In the genomic region with DNA sequence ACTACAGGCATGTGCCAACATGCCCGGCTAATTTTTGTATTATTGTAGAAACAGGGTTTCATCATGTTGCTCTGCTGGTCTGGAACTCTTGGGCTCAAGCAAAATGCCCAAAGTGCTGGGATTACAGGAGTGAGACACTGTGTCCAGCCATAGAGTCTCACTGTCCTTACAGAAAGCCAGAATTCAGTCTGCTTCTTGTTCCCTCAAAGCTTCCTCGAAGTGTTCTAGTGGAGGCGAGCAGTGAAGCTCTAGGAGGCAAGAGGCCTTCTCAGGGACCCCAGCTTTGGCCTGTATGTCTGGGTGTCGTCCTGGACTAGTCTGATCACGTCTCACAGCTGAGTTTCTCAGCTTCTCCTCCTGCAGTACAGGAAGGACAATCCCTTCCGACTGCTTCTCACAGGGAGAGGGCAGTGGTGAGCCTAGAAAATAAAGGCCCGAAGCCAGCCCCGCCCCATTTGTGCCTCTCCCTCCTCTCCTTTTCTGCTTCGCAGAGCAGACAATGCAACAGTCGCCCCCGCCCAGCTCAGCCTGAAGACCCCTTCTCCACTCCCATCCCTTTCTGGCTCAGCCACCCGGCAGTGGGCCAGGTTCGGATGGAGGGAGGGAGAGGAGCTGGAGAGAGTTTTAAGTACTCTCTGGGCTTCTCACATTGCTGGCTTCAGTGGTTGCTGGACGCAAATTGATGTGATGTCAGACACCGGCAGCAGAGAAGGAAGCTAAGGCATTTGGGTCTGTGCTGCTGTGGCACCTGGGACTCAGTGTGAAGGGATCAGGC, we compare ENCODE assay signal across 8 cellular contexts. TPM values are rescaled to one million over a fixed set of nuclear protein-coding genes. Genes with fewer than 3 reads are reported as not detected.
DNase-seq lines count a peak whose midpoint lies in the region; ATAC-seq and TF ChIP-seq lines count a peak whose summit lies in the region.

No MANE protein-coding gene starts in this region.

- DNase-seq in AG04450 (ENCODE audit: low read depth, low spot score) = no peak
- peak; percentile 76 for DNase-seq in HT1080 (ENCODE audit: low read depth)
- peak; percentile 70 to 72 for DNase-seq in NOMO-1 (lab: John Stamatoyannopoulos, UW; ENCODE audit: unreplicated experiment in 2 of 2)
- peak; percentile 78 for DNase-seq in activated CD8-positive, alpha-beta memory T cell treated with anti-CD3 and anti-CD28 coated beads, Interleukin-2, amount 10 ng/mL, durations not matched to agents 7 days and 5 days
- no peak for DNase-seq in epithelial cell of prostate (ENCODE audit: low read depth, low spot score)
- DNase-seq in mucosa of gallbladder (ENCODE audit: low spot score) = peak; percentile 80
- peak; percentile 52 to 65 for DNase-seq in stimulated activated naive CD8-positive, alpha-beta T cell treated with anti-CD3 and anti-CD28 coated beads, Interleukin-15, amount 100 ng/mL, for 72 hours

- H3K4me3 ChIP-seq in AG04450 (ENCODE audit: low read depth, low read length) = no peak overlapping the region

- H3K27ac ChIP-seq in AG04450 (ENCODE audit: low read depth, low read length) (peak overlapping the region; percentile 82), epithelial cell of prostate (peak overlapping the region; percentile 90)

- CTCF ChIA-PET in AG04450 (lab: Charles Lee) = interaction anchor here (0.6 to 1.8 kb wide), 7 partner anchors 9 to 128 kb away, joined by 3 to 12 read pairs (median 5); no protein-coding TSS in a partner anchor
- CTCF ChIA-PET in activated CD8-positive, alpha-beta memory T cell treated with anti-CD3 and anti-CD28 coated beads, Interleukin-2, amount 10 ng/mL, durations not matched to agents 7 days and 5 days (lab: Charles Lee) = interaction anchor here (0.6 to 3.2 kb wide), 15 partner anchors 9 to 154 kb away, joined by 3 to 16 read pairs (median 4); partner anchors contain the start of genes FAM3A and SLC10A3

- H3K4me1 Mint-ChIP-seq in activated CD8-positive, alpha-beta memory T cell treated with anti-CD3 and anti-CD28 coated beads, Interleukin-2, amount 10 ng/mL, durations not matched to agents 7 days and 5 days = peaks cover 19% of the 10 kb centered on the region
- H3K4me1 Mint-ChIP-seq in stimulated activated naive CD8-positive, alpha-beta T cell treated with anti-CD3 and anti-CD28 coated beads, Interleukin-15, amount 100 ng/mL, for 72 hours = peaks cover 25% of the 10 kb centered on the region

- POLR2A ChIA-PET in AG04450 (lab: Yijun Ruan, JAX) = interaction anchor here (0.5 to 1.4 kb wide), 3 partner anchors 11 to 128 kb away, joined by 3 to 6 read pairs (median 5); partner anchors contain the start of gene FAM3A

- peak overlapping the region; percentile 66 for H3K27ac Mint-ChIP-seq in activated CD8-positive, alpha-beta memory T cell treated with anti-CD3 and anti-CD28 coated beads, Interleukin-2, amount 10 ng/mL, durations not matched to agents 7 days and 5 days
- H3K27ac Mint-ChIP-seq in stimulated activated naive CD8-positive, alpha-beta T cell treated with anti-CD3 and anti-CD28 coated beads, Interleukin-15, amount 100 ng/mL, for 72 hours = peak overlapping the region in 1 of 2 donors; percentile 74

- peak; percentile 57 for TF ChIP-seq CTCF in AG04450 (IDR thresholded peaks at IDR 0.05; ENCODE audit: low read depth, low read length)

- H3K4me3 Mint-ChIP-seq in activated CD8-positive, alpha-beta memory T cell treated with anti-CD3 and anti-CD28 coated beads, Interleukin-2, amount 10 ng/mL, durations not matched to agents 7 days and 5 days = no peak overlapping the region
- H3K4me3 Mint-ChIP-seq in stimulated activated naive CD8-positive, alpha-beta T cell treated with anti-CD3 and anti-CD28 coated beads, Interleukin-15, amount 100 ng/mL, for 72 hours = peak overlapping the region in 1 of 2 donors; percentile 33

- ATAC-seq in GM18868 (IDR thresholded peaks at IDR 0.05; ENCODE audit: unreplicated experiment) = peak; percentile 76
- ATAC-seq in activated CD8-positive, alpha-beta memory T cell treated with anti-CD3 and anti-CD28 coated beads, Interleukin-2, amount 10 ng/mL, durations not matched to agents 7 days and 5 days = peak; percentile 95
- ATAC-seq in stimulated activated naive CD8-positive, alpha-beta T cell treated with anti-CD3 and anti-CD28 coated beads, Interleukin-15, amount 100 ng/mL, for 72 hours = peak; percentile 96

- H3K36me3 Mint-ChIP-seq in activated CD8-positive, alpha-beta memory T cell treated with anti-CD3 and anti-CD28 coated beads, Interleukin-2, amount 10 ng/mL, durations not matched to agents 7 days and 5 days = no peaks in the 10 kb centered on the region

- H3K27me3 Mint-ChIP-seq in activated CD8-positive, alpha-beta memory T cell treated with anti-CD3 and anti-CD28 coated beads, Interleukin-2, amount 10 ng/mL, durations not matched to agents 7 days and 5 days = no peaks in the 10 kb centered on the region
- H3K27me3 Mint-ChIP-seq in stimulated activated naive CD8-positive, alpha-beta T cell treated with anti-CD3 and anti-CD28 coated beads, Interleukin-15, amount 100 ng/mL, for 72 hours = no peaks in the 10 kb centered on the region

- H3K27me3 ChIP-seq in AG04450 (ENCODE audit: control insufficient read depth, insufficient read depth, low read length) = no peaks in the 10 kb centered on the region

- H3K9me3 ChIP-seq in AG04450 (ENCODE audit: control insufficient read depth, insufficient read depth, low read length) = no peaks in the 10 kb centered on the region

- H3K9me3 Mint-ChIP-seq in activated CD8-positive, alpha-beta memory T cell treated with anti-CD3 and anti-CD28 coated beads, Interleukin-2, amount 10 ng/mL, durations not matched to agents 7 days and 5 days (ENCODE audit: low read depth) = no peaks in the 10 kb centered on the region
- H3K9me3 Mint-ChIP-seq in stimulated activated naive CD8-positive, alpha-beta T cell treated with anti-CD3 and anti-CD28 coated beads, Interleukin-15, amount 100 ng/mL, for 72 hours = no peaks in the 10 kb centered on the region

RNA-seq across cellular contexts. Expression of gene FAM3A, which starts 11.1 kb away (rescaled TPM):
- 15.5 and 19.5 TPM in 2 replicates for polyA plus RNA-seq in AG04450 (2011; rRNA removed)
- polyA minus RNA-seq in AG04450 (2011; rRNA and poly(A)+ RNA removed) = 10.0 and 11.9 TPM in 2 replicates
- 20.2 and 22.9 TPM in 2 replicates for total RNA-seq in HT1080 (2014; rRNA removed; shearing (Covaris generic))
- 24.9 and 27.5 TPM in 2 replicates for polyA plus RNA-seq in HT1080 (2015; cell fraction: cytosol; rRNA removed)
- 38.1 and 41.4 TPM in 2 replicates for polyA plus RNA-seq in HT1080 (2015; cell fraction: nucleus; rRNA removed)
- total RNA-seq in activated CD8-positive, alpha-beta memory T cell treated with anti-CD3 and anti-CD28 coated beads, Interleukin-2, amount 10 ng/mL, durations not matched to agents 7 days and 5 days = 10 to 100 TPM; 21.5 to 31.7 TPM
- 75.3 TPM for total RNA-seq in mucosa of gallbladder

RNA-seq across cellular contexts. Expression of gene G6PD, which starts 19.6 kb away (rescaled TPM):
- 172 and 244 TPM in 2 replicates for polyA plus RNA-seq in AG04450 (2011; rRNA removed)
- polyA minus RNA-seq in AG04450 (2011; rRNA and poly(A)+ RNA removed) = 140 and 215 TPM in 2 replicates
- 51.6 and 63.7 TPM in 2 replicates for total RNA-seq in HT1080 (2014; rRNA removed; shearing (Covaris generic))
- 96.0 and 96.1 TPM in 2 replicates for polyA plus RNA-seq in HT1080 (2015; cell fraction: cytosol; rRNA removed)
- 130 TPM in 2 replicates for polyA plus RNA-seq in HT1080 (2015; cell fraction: nucleus; rRNA removed)
- total RNA-seq in activated CD8-positive, alpha-beta memory T cell treated with anti-CD3 and anti-CD28 coated beads, Interleukin-2, amount 10 ng/mL, durations not matched to agents 7 days and 5 days = 100 to 1,000 TPM; 116 to 117 TPM
- total RNA-seq in mucosa of gallbladder = 119 TPM

RNA-seq across cellular contexts. Expression of gene IKBKG, which starts 20.3 kb away (rescaled TPM):
- 25.1 and 35.8 TPM in 2 replicates for polyA plus RNA-seq in AG04450 (2011; rRNA removed)
- polyA minus RNA-seq in AG04450 (2011; rRNA and poly(A)+ RNA removed) = 12.6 and 20.1 TPM in 2 replicates
- 31.9 and 45.0 TPM in 2 replicates for total RNA-seq in HT1080 (2014; rRNA removed; shearing (Covaris generic))
- polyA plus RNA-seq in HT1080 (2015; cell fraction: cytosol; rRNA removed) = 31.6 and 45.1 TPM in 2 replicates
- 60.5 and 69.6 TPM in 2 replicates for polyA plus RNA-seq in HT1080 (2015; cell fraction: nucleus; rRNA removed)
- total RNA-seq in activated CD8-positive, alpha-beta memory T cell treated with anti-CD3 and anti-CD28 coated beads, Interleukin-2, amount 10 ng/mL, durations not matched to agents 7 days and 5 days = 10 to 100 TPM; 53.0 to 58.1 TPM
- total RNA-seq in mucosa of gallbladder = 31.2 TPM

RNA-seq across cellular contexts. Expression of gene SLC10A3, which starts 36.7 kb away (rescaled TPM):
- 10.1 and 13.8 TPM in 2 replicates for polyA plus RNA-seq in AG04450 (2011; rRNA removed)
- polyA minus RNA-seq in AG04450 (2011; rRNA and poly(A)+ RNA removed) = 9.7 and 17.6 TPM in 2 replicates
- total RNA-seq in HT1080 (2014; rRNA removed; shearing (Covaris generic)) = 26.9 and 28.0 TPM in 2 replicates
- polyA plus RNA-seq in HT1080 (2015; cell fraction: cytosol; rRNA removed) = 32.6 and 35.8 TPM in 2 replicates
- 16.5 and 17.7 TPM in 2 replicates for polyA plus RNA-seq in HT1080 (2015; cell fraction: nucleus; rRNA removed)
- total RNA-seq in activated CD8-positive, alpha-beta memory T cell treated with anti-CD3 and anti-CD28 coated beads, Interleukin-2, amount 10 ng/mL, durations not matched to agents 7 days and 5 days = 10 to 100 TPM; 24.3 to 24.9 TPM
- total RNA-seq in mucosa of gallbladder = 32.2 TPM

RNA-seq across cellular contexts. Expression of gene UBL4A, which starts 40.7 kb away (rescaled TPM):
- 17.4 and 20.5 TPM in 2 replicates for polyA plus RNA-seq in AG04450 (2011; rRNA removed)
- polyA minus RNA-seq in AG04450 (2011; rRNA and poly(A)+ RNA removed) = 18.5 and 25.3 TPM in 2 replicates
- 54.5 and 61.7 TPM in 2 replicates for total RNA-seq in HT1080 (2014; rRNA removed; shearing (Covaris generic))
- 34.7 and 44.0 TPM in 2 replicates for polyA plus RNA-seq in HT1080 (2015; cell fraction: cytosol; rRNA removed)
- polyA plus RNA-seq in HT1080 (2015; cell fraction: nucleus; rRNA removed) = 17.0 and 25.5 TPM in 2 replicates
- total RNA-seq in activated CD8-positive, alpha-beta memory T cell treated with anti-CD3 and anti-CD28 coated beads, Interleukin-2, amount 10 ng/mL, durations not matched to agents 7 days and 5 days = 10 to 100 TPM; 48.1 to 53.2 TPM
- total RNA-seq in mucosa of gallbladder = 38.2 TPM

Comparison
In these comparisons a context has a peak if more than half of its experiments do, and no peak if none do; other contexts are left out.
1. DNase-seq: peak in HT1080 (single experiment), NOMO-1 (2 of 2), activated CD8-positive, alpha-beta memory T cell treated with anti-CD3 and anti-CD28 coated beads, Interleukin-2, amount 10 ng/mL, durations not matched to agents 7 days and 5 days (single experiment), mucosa of gallbladder (single experiment) and stimulated activated naive CD8-positive, alpha-beta T cell treated with anti-CD3 and anti-CD28 coated beads, Interleukin-15, amount 100 ng/mL, for 72 hours (2 of 2); none in AG04450 (single experiment) and epithelial cell of prostate (single experiment).
2. Peak in every context shown above with its lines, with median percentiles within 50 percentile points of each other: ATAC-seq.